12 cellular contexts compared by ENCODE assay signal in the genomic region with DNA sequence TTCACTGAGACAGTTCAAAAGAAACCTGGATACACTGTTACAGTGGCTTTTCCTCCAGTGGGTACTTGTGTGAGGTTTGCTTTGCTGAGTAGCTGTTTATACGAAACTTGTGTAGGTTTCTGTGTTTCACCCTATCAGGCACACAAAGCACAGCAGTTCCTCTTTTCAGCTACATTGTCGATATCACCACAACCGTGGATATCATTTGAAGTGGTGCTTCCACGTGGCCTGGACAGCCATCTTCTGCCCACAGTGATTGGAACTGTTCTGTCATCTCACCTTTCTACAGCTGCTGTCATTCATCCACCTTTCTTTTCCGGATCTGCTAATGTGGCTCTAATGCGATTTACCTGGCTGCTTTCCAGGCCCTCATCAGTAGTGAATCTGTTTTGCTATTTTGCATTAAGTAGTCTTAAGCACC.
A peak's percentile ranks its signal among the peaks of the same experiment; 100 is the strongest.
DNase-seq lines count a peak whose midpoint lies in the region; ATAC-seq and TF ChIP-seq lines count a peak whose summit lies in the region.
"Had no signal": no experiment of that assay in that cellular context is flagged by ENCODE, and none has a peak within 500 bp of the region (broad histone marks: within the 10 kb centered on the region; RNA-seq: fewer than 3 reads in every experiment).

No MANE protein-coding gene starts in this region.

- peak; percentile 82 for ATAC-seq in HG03432 (IDR thresholded peaks at IDR 0.05; ENCODE audit: unreplicated experiment)
- ATAC-seq: body of pancreas, right cardiac atrium had no signal

- H3K9me2 ChIP-seq in hepatocyte (replicated peaks; ENCODE audit: insufficient read depth), result no peaks in the 10 kb centered on the region

- H3K36me3 ChIP-seq in hepatocyte (replicated peaks; ENCODE audit: insufficient read depth, low read depth), result no peaks in the 10 kb centered on the region

- H3K4me3 ChIP-seq in hepatocyte, result no peak overlapping the region
- H3K4me3 ChIP-seq: body of pancreas had no signal

- H3K27ac ChIP-seq in hepatocyte, result no peak overlapping the region
- H3K27ac ChIP-seq: body of pancreas had no signal

- H2AFZ ChIP-seq in hepatocyte, result no peak overlapping the region

- H3K27me3 ChIP-seq in hepatocyte, result no peaks in the 10 kb centered on the region
- H3K27me3 ChIP-seq: body of pancreas had no signal

- no peak overlapping the region for H3K4me2 ChIP-seq in hepatocyte

- DNase-seq in DMS153 treated with DMSO at 0.1 percent for 48 hours (lab: John Stamatoyannopoulos, UW; ENCODE audit: unreplicated experiment) (peak; percentile 84), GM20000 (ENCODE audit: low spot score) (peak; percentile 4), NCI-H510A treated with DMSO at 0.1 percent for 48 hours (lab: John Stamatoyannopoulos, UW) (peak; percentile 95), DMS53 treated with DMSO at 0.1 percent for 48 hours (lab: John Stamatoyannopoulos, UW; ENCODE audit: unreplicated experiment) (no peak), hepatocyte (ENCODE audit: low spot score) (no peak), NK-92 (lab: John Stamatoyannopoulos, UW; ENCODE audit: unreplicated experiment) (no peak)
- DNase-seq in activated CD4-positive, alpha-beta T cell treated with anti-CD3 and anti-CD28 coated beads, Interleukin-2, amount 50 U/mL, for 48 hours, result no peak
- DNase-seq: body of pancreas; right cardiac atrium; SHP77; stimulated activated CD8-positive, alpha-beta memory T cell treated with anti-CD3 and anti-CD28 coated beads, Interleukin-4, amount 100 ng/mL, for 48 hours had no signal

- no peaks in the 10 kb centered on the region for H3K9me3 ChIP-seq in hepatocyte (ENCODE audit: low read depth)
- H3K9me3 ChIP-seq: body of pancreas had no signal

- 90% methylated on average over 6 of the region's 6 CpGs for WGBS in hepatocyte (ENCODE audit: low lambda C conversion rate, missing lambda C conversion rate)

- TF ChIP-seq CTCF in GM20000 (IDR thresholded peaks at IDR 0.05; ENCODE audit: extremely low read depth, missing control alignments), result no peak
- TF ChIP-seq CTCF in hepatocyte (IDR thresholded peaks at IDR 0.05; ENCODE audit: poor library complexity), result no peak

- H4K20me1 ChIP-seq in hepatocyte (ENCODE audit: insufficient read depth, poor library complexity, severe bottlenecking), result no peaks in the 10 kb centered on the region

- no peaks in the 10 kb centered on the region for H3K4me1 ChIP-seq in hepatocyte (ENCODE audit: insufficient read depth)
- H3K4me1 ChIP-seq: body of pancreas had no signal

- no peaks in the 10 kb centered on the region for H3K79me2 ChIP-seq in hepatocyte

Comparison
In these comparisons a context has a peak if more than half of its experiments do, and no peak if none do; other contexts are left out.
1. DNase-seq: peak in DMS153 treated with DMSO at 0.1 percent for 48 hours (single experiment), GM20000 (single experiment) and NCI-H510A treated with DMSO at 0.1 percent for 48 hours (single experiment); none in DMS53 treated with DMSO at 0.1 percent for 48 hours (single experiment), activated CD4-positive, alpha-beta T cell treated with anti-CD3 and anti-CD28 coated beads, Interleukin-2, amount 50 U/mL, for 48 hours (0 of 2), hepatocyte (single experiment) and NK-92 (single experiment).